ENCODE assay signal across 17 cellular contexts in the genomic region with DNA sequence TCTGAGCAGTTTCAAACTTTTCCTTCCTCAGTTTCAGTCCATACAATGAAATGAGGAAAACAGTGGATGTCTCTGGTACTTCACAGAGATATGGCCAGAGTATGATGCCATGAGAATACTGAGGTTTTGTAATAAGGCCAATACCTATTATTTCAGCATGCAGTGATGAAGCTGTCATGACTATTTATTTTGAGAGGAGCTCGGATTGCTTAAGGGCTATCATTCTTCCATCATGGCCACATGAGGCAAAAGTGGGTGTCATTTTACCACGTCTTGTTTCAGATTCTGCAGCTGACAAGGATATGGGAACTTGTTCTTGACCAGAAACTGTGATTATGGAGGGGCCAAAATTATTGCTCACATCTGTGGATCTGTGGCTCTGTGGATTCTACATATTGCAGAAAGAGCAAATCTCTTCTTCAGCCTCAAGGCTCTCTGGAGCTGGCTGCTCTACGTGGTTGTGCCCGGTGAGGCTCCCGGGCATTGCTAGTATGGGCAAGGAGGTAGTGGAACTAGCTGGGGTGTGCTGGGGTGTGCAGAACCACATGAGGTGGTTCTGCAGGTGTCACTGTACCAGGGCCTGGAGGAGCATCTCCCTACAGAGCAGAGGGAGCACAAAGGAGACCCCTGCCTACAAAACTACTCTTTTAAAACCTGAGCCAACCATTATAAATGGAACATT.
"Had no signal": no experiment of that assay in that cellular context is flagged by ENCODE, and none has a peak within 500 bp of the region (broad histone marks: within the 10 kb centered on the region; RNA-seq: fewer than 3 reads in every experiment).

No MANE protein-coding gene starts in this region.

- ATAC-seq: esophagus mucosa; stimulated activated effector memory CD8-positive, alpha-beta T cell treated with anti-CD3 and anti-CD28 coated beads, Interleukin-12 subunit alpha, Interleukin-12 subunit beta, amount 100 ng/mL, for 72 hours had no signal

- H3K4me1 ChIP-seq: colonic mucosa had no signal

- H3K27ac Mint-ChIP-seq: activated CD4-positive, alpha-beta T cell treated with anti-CD3 and anti-CD28 coated beads, Interleukin-2, amount 10 ng/mL, durations not matched to agents 7 days and 5 days; activated naive CD8-positive, alpha-beta T cell; immature natural killer cell; stimulated activated effector memory CD8-positive, alpha-beta T cell treated with anti-CD3 and anti-CD28 coated beads, Interleukin-12 subunit alpha, Interleukin-12 subunit beta, amount 100 ng/mL, for 72 hours had no signal

- H3K9me3 ChIP-seq: colonic mucosa, heart left ventricle, ovary, tibial nerve, vagina had no signal

- H3K4me3 ChIP-seq: colonic mucosa, heart left ventricle, ovary, tibial nerve, vagina had no signal

- H3K27ac ChIP-seq: colonic mucosa, ovary, tibial nerve, vagina had no signal

- DNase-seq: activated CD4-positive, alpha-beta T cell treated with anti-CD3 and anti-CD28 coated beads, Interleukin-2, amount 10 ng/mL, durations not matched to agents 7 days and 5 days; activated CD8-positive, alpha-beta memory T cell treated with anti-CD3 and anti-CD28 coated beads for 24 hours; activated gamma-delta T cell treated with Interleukin-2 at 50 U/mL for 16 hours; central memory CD4-positive, alpha-beta T cell; colonic mucosa; foreskin melanocyte; heart left ventricle; immature natural killer cell; ovary; substantia nigra had no signal

- H3K27me3 Mint-ChIP-seq: activated CD4-positive, alpha-beta T cell treated with anti-CD3 and anti-CD28 coated beads, Interleukin-2, amount 10 ng/mL, durations not matched to agents 7 days and 5 days; activated naive CD8-positive, alpha-beta T cell had no signal

- H3K4me3 Mint-ChIP-seq: activated CD4-positive, alpha-beta T cell treated with anti-CD3 and anti-CD28 coated beads, Interleukin-2, amount 10 ng/mL, durations not matched to agents 7 days and 5 days; activated naive CD8-positive, alpha-beta T cell; brain; immature natural killer cell; neural crest cell; stimulated activated effector memory CD8-positive, alpha-beta T cell treated with anti-CD3 and anti-CD28 coated beads, Interleukin-12 subunit alpha, Interleukin-12 subunit beta, amount 100 ng/mL, for 72 hours had no signal

- H3K27me3 ChIP-seq: colonic mucosa, heart left ventricle, ovary, tibial nerve, vagina had no signal

- H3K36me3 Mint-ChIP-seq: brain; stimulated activated effector memory CD8-positive, alpha-beta T cell treated with anti-CD3 and anti-CD28 coated beads, Interleukin-12 subunit alpha, Interleukin-12 subunit beta, amount 100 ng/mL, for 72 hours had no signal

- H3K36me3 ChIP-seq: colonic mucosa, heart left ventricle, ovary, tibial nerve, vagina had no signal

- H3K4me1 Mint-ChIP-seq: activated CD4-positive, alpha-beta T cell treated with anti-CD3 and anti-CD28 coated beads, Interleukin-2, amount 10 ng/mL, durations not matched to agents 7 days and 5 days; immature natural killer cell; stimulated activated effector memory CD8-positive, alpha-beta T cell treated with anti-CD3 and anti-CD28 coated beads, Interleukin-12 subunit alpha, Interleukin-12 subunit beta, amount 100 ng/mL, for 72 hours had no signal

- H3K9me3 Mint-ChIP-seq: immature natural killer cell had no signal
